31 cellular contexts compared by ENCODE assay signal in genomic region chr22:49507607-49508292, GRCh38.
"Had no signal": no experiment of that assay in that cellular context is flagged by ENCODE, and none has a peak within 500 bp of the region (broad histone marks: within the 10 kb centered on the region; RNA-seq: fewer than 3 reads in every experiment).

No MANE protein-coding gene starts in this region.

- H3K27ac ChIP-seq: ascending aorta, cardiac muscle cell, Peyer's patch, WERI-Rb-1 had no signal

- H3K36me3 ChIP-seq: ascending aorta, cardiac muscle cell, Peyer's patch, WERI-Rb-1 had no signal

- H3K27me3 ChIP-seq: ascending aorta, cardiac muscle cell, Peyer's patch had no signal

- H3K9me3 ChIP-seq: ascending aorta had no signal

- H3K4me1 ChIP-seq: ascending aorta, Peyer's patch had no signal

- DNase-seq: activated CD4-positive, alpha-beta T cell treated with anti-CD3 and anti-CD28 coated beads for 1 hour; activated CD4-positive, alpha-beta T cell treated with anti-CD3 and anti-CD28 coated beads for 48 hours; activated CD4-positive, CD25-positive, alpha-beta regulatory T cell; activated CD8-positive, alpha-beta T cell treated with anti-CD3 and anti-CD28 coated beads, Interleukin-2, amount 10 ng/mL, durations not matched to agents 7 days and 5 days; activated gamma-delta T cell; activated naive CD4-positive, alpha-beta T cell treated with Interleukin-2 at 50 U/mL for 16 hours; activated naive CD8-positive, alpha-beta T cell treated with anti-CD3 and anti-CD28 coated beads, Interleukin-2, amount 10 ng/mL, durations not matched to agents 7 days and 5 days; activated T-cell treated with anti-CD3 and anti-CD28 coated beads, Interleukin-2, amount 50 U/mL, for 48 hours; amygdala; IMR-90; NCI-H1092 treated with DMSO at 0.1 percent for 48 hours; NCI-H1417; NCI-H146; NCI-H187; NCI-H2029 treated with DMSO at 0.1 percent for 48 hours; NCI-H2107; NCI-H2171; NCI-H2227 treated with DMSO at 0.1 percent for 48 hours; NCI-H524 treated with DMSO at 0.1 percent for 48 hours; NCI-H748 treated with DMSO at 0.1 percent for 48 hours; NK-92 treated with Interleukin-12 subunit alpha and Interleukin-12 subunit beta, amount 100 ng/mL, for 24 hours; PC-3; RPMI8226; SIG-M5; T1000; WERI-Rb-1 had no signal

- ATAC-seq: activated CD8-positive, alpha-beta T cell treated with anti-CD3 and anti-CD28 coated beads, Interleukin-2, amount 10 ng/mL, durations not matched to agents 7 days and 5 days; K562; PC-3; SK-N-SH treated with all-trans-retinoic acid at 6 μM for 48 hours had no signal

- H3K4me3 ChIP-seq: ascending aorta, cardiac muscle cell, K562, Peyer's patch had no signal
